ENCODE assay signal across 25 cellular contexts in genomic region chr11:64836448-64837072, GRCh38.
"Had no signal": no experiment of that assay in that cellular context is flagged by ENCODE, and none has a peak within 500 bp of the region (broad histone marks: within the 10 kb centered on the region; RNA-seq: fewer than 3 reads in every experiment).

No MANE protein-coding gene starts in this region.

- H3K27ac Mint-ChIP-seq: activated CD4-positive, alpha-beta T cell treated with anti-CD3 and anti-CD28 coated beads for 36 hours; activated naive CD4-positive, alpha-beta T cell treated with anti-CD3 and anti-CD28 coated beads, Interleukin-2, amount 50 U/mL, for 24 hours; activated T-cell treated with anti-CD3 and anti-CD28 coated beads, Interleukin-2, amount 50 U/mL, for 24 hours; activated T-helper 2 cell treated with anti-CD3 and anti-CD28 coated beads, Interferon-gamma antibody, Interleukin-2, Interleukin-4, amounts not matched to agents 10 μg/mL and 5 μg/mL and 100 μg/mL, durations not matched to agents 14 hours and 24 hours and 36 hours; nephron; T-helper 2 cell treated with Interferon-gamma antibody and Interleukin-4, amounts not matched to agents 5 μg/mL and 100 μg/mL, for 36 hours had no signal

- H3K36me3 ChIP-seq: gastrocnemius medialis had no signal

- DNase-seq: activated CD4-positive, alpha-beta T cell treated with anti-CD3 and anti-CD28 coated beads for 36 hours; activated CD4-positive, alpha-beta T cell treated with anti-CD3 and anti-CD28 coated beads, Interleukin-2, amount 50 U/mL, for 48 hours; activated CD4-positive, CD25-positive, alpha-beta regulatory T cell; activated CD8-positive, alpha-beta memory T cell treated with anti-CD3 and anti-CD28 coated beads, Interleukin-2, amount 50 U/mL, for 48 hours; activated T-cell treated with anti-CD3 and anti-CD28 coated beads, Interleukin-2, amount 50 U/mL, for 24 hours; anterior cingulate cortex; colonic mucosa; effector CD8-positive, alpha-beta T cell; gastrocnemius medialis; glutamatergic neuron; left cardiac atrium; left ventricle myocardium superior; stimulated activated CD4-positive, alpha-beta T cell treated with anti-CD3 and anti-CD28 coated beads, Interleukin-1b, Interleukin-23, amount 100 ng/mL, for 48 hours; stimulated activated naive CD4-positive, alpha-beta T cell; T-helper 1 cell; tibial artery had no signal

- H3K9me3 ChIP-seq: colonic mucosa, gastrocnemius medialis, pancreas, prostate gland, suprapubic skin, tibial artery had no signal

- H3K4me1 Mint-ChIP-seq: activated CD4-positive, alpha-beta T cell treated with anti-CD3 and anti-CD28 coated beads for 36 hours; activated naive CD4-positive, alpha-beta T cell treated with anti-CD3 and anti-CD28 coated beads, Interleukin-2, amount 50 U/mL, for 24 hours; nephron had no signal

- H3K27ac ChIP-seq: colonic mucosa, gastrocnemius medialis, hepatocyte, pancreas, prostate gland, tibial artery had no signal

- H3K9me3 Mint-ChIP-seq: activated naive CD4-positive, alpha-beta T cell treated with anti-CD3 and anti-CD28 coated beads, Interleukin-2, amount 50 U/mL, for 24 hours; activated T-cell treated with anti-CD3 and anti-CD28 coated beads, Interleukin-2, amount 50 U/mL, for 24 hours; activated T-helper 2 cell treated with anti-CD3 and anti-CD28 coated beads, Interferon-gamma antibody, Interleukin-2, Interleukin-4, amounts not matched to agents 10 μg/mL and 5 μg/mL and 100 μg/mL, durations not matched to agents 14 hours and 24 hours and 36 hours; nephron; T-helper 2 cell treated with Interferon-gamma antibody and Interleukin-4, amounts not matched to agents 5 μg/mL and 100 μg/mL, for 36 hours had no signal

- ATAC-seq: activated CD4-positive, alpha-beta T cell treated with anti-CD3 and anti-CD28 coated beads for 36 hours; gastrocnemius medialis; left cardiac atrium; left ventricle myocardium superior had no signal

- H3K27me3 Mint-ChIP-seq: activated CD4-positive, alpha-beta T cell treated with anti-CD3 and anti-CD28 coated beads for 36 hours; activated naive CD4-positive, alpha-beta T cell treated with anti-CD3 and anti-CD28 coated beads, Interleukin-2, amount 50 U/mL, for 24 hours; activated T-cell treated with anti-CD3 and anti-CD28 coated beads, Interleukin-2, amount 50 U/mL, for 24 hours had no signal

- H3K27me3 ChIP-seq: colonic mucosa, gastrocnemius medialis, hepatocyte, pancreas, suprapubic skin, tibial artery had no signal

- H3K4me3 ChIP-seq: colonic mucosa, gastrocnemius medialis, hepatocyte, pancreas, prostate gland, smooth muscle cell, suprapubic skin, tibial artery had no signal

- H3K4me1 ChIP-seq: colonic mucosa, gastrocnemius medialis, pancreas had no signal

- H3K4me3 Mint-ChIP-seq: activated CD4-positive, alpha-beta T cell treated with anti-CD3 and anti-CD28 coated beads for 36 hours; activated naive CD4-positive, alpha-beta T cell treated with anti-CD3 and anti-CD28 coated beads, Interleukin-2, amount 50 U/mL, for 24 hours; activated T-cell treated with anti-CD3 and anti-CD28 coated beads, Interleukin-2, amount 50 U/mL, for 24 hours; nephron; T-helper 2 cell treated with Interferon-gamma antibody and Interleukin-4, amounts not matched to agents 5 μg/mL and 100 μg/mL, for 36 hours had no signal
